Comparison of ENCODE assay signal across 35 cellular contexts in genomic region chr9:69461084-69461483, GRCh38.
"Had no signal": no experiment of that assay in that cellular context is flagged by ENCODE, and none has a peak within 500 bp of the region (broad histone marks: within the 10 kb centered on the region; RNA-seq: fewer than 3 reads in every experiment).

No MANE protein-coding gene starts in this region.

- H3K27ac ChIP-seq: KMS-11 had no signal

- H3K4me3 ChIP-seq: MG63 had no signal

- DNase-seq: Karpas-422, Kasumi-1, MG63, MM.1S, MV-4-11, NCI-H1048, NCI-H1092, NCI-H1092 treated with DMSO at 0.1 percent for 48 hours, NCI-H1105, NCI-H1105 treated with DMSO at 0.1 percent for 48 hours, NCI-H1417, NCI-H1417 treated with DMSO at 0.1 percent for 48 hours, NCI-H1436, NCI-H1436 treated with DMSO at 0.1 percent for 48 hours, NCI-H146, NCI-H1694, NCI-H1694 treated with DMSO at 0.1 percent for 48 hours, NCI-H187, NCI-H187 treated with DMSO at 0.1 percent for 48 hours, NCI-H1930, NCI-H2029, NCI-H2029 treated with DMSO at 0.1 percent for 48 hours, NCI-H2081, NCI-H2081 treated with DMSO at 0.1 percent for 48 hours, NCI-H2107, NCI-H2171, NCI-H2171 treated with DMSO at 0.1 percent for 48 hours, NCI-H2227 treated with DMSO at 0.1 percent for 48 hours, NCI-H226, NCI-H345, NCI-H446, NCI-H446 treated with DMSO at 0.1 percent for 48 hours, NCI-H510A, NCI-H510A treated with DMSO at 0.1 percent for 48 hours had no signal

- H3K9ac ChIP-seq: KMS-11 had no signal

- H3K9me3 ChIP-seq: MG63 had no signal

- H3K27me3 ChIP-seq: MG63 had no signal

- H3K4me2 ChIP-seq: KMS-11 had no signal

- H3K36me3 ChIP-seq: MG63 had no signal
